In genomic region chr11:73729594-73730206, GRCh38 we compare ENCODE assay signal across 8 cellular contexts.
DNase-seq lines count a peak whose midpoint lies in the region; ATAC-seq and TF ChIP-seq lines count a peak whose summit lies in the region.

No MANE protein-coding gene starts in this region.

- DNase-seq in 8988T, result peak; percentile 32
- peak; percentile 49 for DNase-seq in ELF-1 (ENCODE audit: low read depth, low spot score)
- no peak for DNase-seq in RWPE2 (ENCODE audit: low spot score)
- peak; percentile 25 for DNase-seq in iPS DF 19.7 (ENCODE audit: low read depth, low spot score)
- no peak for DNase-seq in stimulated activated CD4-positive, alpha-beta T cell treated with anti-CD3 and anti-CD28 coated beads, Interleukin-2, amount 100 ng/mL, for 48 hours
- DNase-seq in DMS153 treated with DMSO at 0.1 percent for 48 hours (lab: John Stamatoyannopoulos, UW; ENCODE audit: unreplicated experiment), result no peak
- DNase-seq in NOMO-1 treated with dmso at 0.1 percent for 144 hours (lab: John Stamatoyannopoulos, UW; ENCODE audit: unreplicated experiment), result no peak
- DNase-seq in NCI-H1930 (lab: John Stamatoyannopoulos, UW), result no peak

- no peak overlapping the region for H3K27ac ChIP-seq in RWPE2 (ENCODE audit: poor library complexity, severe bottlenecking)

- H3K4me3 ChIP-seq in RWPE2 (ENCODE audit: severe bottlenecking), result no peak overlapping the region

- peak; percentile 48; the same call in 2 of the 3 replicates for ATAC-seq in RWPE2 (ENCODE audit: low read depth)

- H3K4me1 ChIP-seq in RWPE2 (ENCODE audit: insufficient read depth, poor library complexity, severe bottlenecking), result no peaks in the 10 kb centered on the region

- TF ChIP-seq CTCF in RWPE2 (IDR thresholded peaks at IDR 0.05; ENCODE audit: poor library complexity, severe bottlenecking), result peak; percentile 22

- no peaks in the 10 kb centered on the region for H3K9me3 ChIP-seq in RWPE2 (ENCODE audit: severe bottlenecking)

- H3K36me3 ChIP-seq in RWPE2 (ENCODE audit: low read depth), result peaks cover 44% of the 10 kb centered on the region

- H3K27me3 ChIP-seq in RWPE2 (ENCODE audit: insufficient read depth, poor library complexity, severe bottlenecking), result no peaks in the 10 kb centered on the region

Comparison
In these comparisons a context has a peak if more than half of its experiments do, and no peak if none do; other contexts are left out.
1. DNase-seq: peak in 8988T (single experiment), ELF-1 (single experiment) and iPS DF 19.7 (single experiment); none in RWPE2 (single experiment), stimulated activated CD4-positive, alpha-beta T cell treated with anti-CD3 and anti-CD28 coated beads, Interleukin-2, amount 100 ng/mL, for 48 hours (0 of 2), DMS153 treated with DMSO at 0.1 percent for 48 hours (single experiment), NOMO-1 treated with dmso at 0.1 percent for 144 hours (single experiment) and NCI-H1930 (0 of 2).